ENCODE assay signal across 1 cellular context in the genomic region with DNA sequence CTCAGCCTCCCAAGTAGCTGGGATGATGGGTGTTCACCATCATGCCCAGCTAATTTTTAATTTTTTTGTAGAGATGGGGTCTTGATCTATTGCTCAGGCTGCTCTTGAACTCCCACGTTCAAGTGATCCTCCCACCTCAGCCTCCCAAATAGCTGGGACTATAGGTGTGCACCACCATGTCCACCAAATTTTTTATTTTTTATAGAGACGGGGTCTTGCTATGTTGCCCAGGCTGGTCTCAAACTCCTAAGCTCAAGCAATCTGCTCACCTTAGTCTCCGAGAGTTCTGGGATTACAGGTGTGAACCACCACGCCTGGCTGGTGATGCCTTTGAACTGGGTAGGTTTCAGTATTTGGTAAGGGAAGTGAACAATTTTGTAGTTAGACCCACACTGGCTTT.
TF ChIP-seq lines count a peak whose summit lies in the region.

No MANE protein-coding gene starts in this region.

TF ChIP-seq in IMR-90, 13 proteins besides CTCF, POLR2A, EP300 and RAD21:
- TF ChIP-seq MAFK (IDR thresholded peaks at IDR 0.05; ENCODE audit: low read depth, low read length) (no peak), BHLHE40 (IDR thresholded peaks at IDR 0.05; ENCODE audit: low read depth, low read length) (no peak), CHD1 (IDR thresholded peaks at IDR 0.05; ENCODE audit: low read depth, low read length) (no peak), CEBPB (IDR thresholded peaks at IDR 0.05; ENCODE audit: low read depth, low read length) (no peak), RFX5 (IDR thresholded peaks at IDR 0.05; ENCODE audit: low read depth, low read length) (no peak), NFE2L2 (IDR thresholded peaks at IDR 0.05; ENCODE audit: low read depth, low read length) (no peak), RCOR1 (IDR thresholded peaks at IDR 0.05; ENCODE audit: insufficient replicate concordance, low read length) (no peak), SMC3 (IDR thresholded peaks at IDR 0.05; ENCODE audit: low read depth, low read length) (no peak)
- TF ChIP-seq, protein P1, sequence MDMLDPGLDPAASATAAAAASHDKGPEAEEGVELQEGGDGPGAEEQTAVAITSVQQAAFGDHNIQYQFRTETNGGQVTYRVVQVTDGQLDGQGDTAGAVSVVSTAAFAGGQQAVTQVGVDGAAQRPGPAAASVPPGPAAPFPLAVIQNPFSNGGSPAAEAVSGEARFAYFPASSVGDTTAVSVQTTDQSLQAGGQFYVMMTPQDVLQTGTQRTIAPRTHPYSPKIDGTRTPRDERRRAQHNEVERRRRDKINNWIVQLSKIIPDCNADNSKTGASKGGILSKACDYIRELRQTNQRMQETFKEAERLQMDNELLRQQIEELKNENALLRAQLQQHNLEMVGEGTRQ (IDR thresholded peaks at IDR 0.05; ENCODE audit: low read depth, low read length), result no peak
